13 cellular contexts compared by ENCODE assay signal in the genomic region with DNA sequence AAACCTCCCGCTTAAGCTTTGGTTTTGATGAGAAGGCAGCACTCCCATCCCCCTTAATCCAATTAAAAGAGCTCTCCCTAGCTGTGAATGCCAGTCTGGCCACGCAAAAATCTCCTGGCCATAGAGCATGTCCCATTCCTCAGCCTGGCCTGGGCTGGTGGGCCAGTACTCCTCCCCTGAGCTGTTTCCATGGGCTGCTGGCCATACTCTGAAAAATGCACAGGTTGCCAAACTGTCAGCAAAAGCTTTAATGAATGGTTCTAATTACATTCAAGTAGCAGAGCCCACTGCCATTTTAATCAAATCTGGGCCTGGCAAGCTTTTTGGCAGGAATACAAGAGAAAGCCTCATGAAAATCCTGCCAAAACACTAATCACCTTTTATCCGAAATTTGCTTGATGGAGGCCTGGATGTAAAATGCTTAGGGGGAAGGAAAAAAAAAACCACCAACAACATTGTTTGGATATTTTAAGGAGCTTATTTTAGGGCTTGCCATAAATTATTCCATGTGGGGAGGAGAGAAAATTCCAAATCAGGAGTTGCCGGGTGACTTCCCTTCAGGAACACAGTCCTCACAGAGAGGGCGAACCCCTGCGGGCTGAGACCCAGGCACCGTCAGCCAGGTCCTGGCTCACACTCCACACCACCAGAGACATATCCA.
DNase-seq lines count a peak whose midpoint lies in the region; ATAC-seq and TF ChIP-seq lines count a peak whose summit lies in the region.
"Had no signal": no experiment of that assay in that cellular context is flagged by ENCODE, and none has a peak within 500 bp of the region (broad histone marks: within the 10 kb centered on the region; RNA-seq: fewer than 3 reads in every experiment).

No MANE protein-coding gene starts in this region.

- in situ Hi-C loops in astrocyte of the cerebellum (cut with HindIII; ENCODE audit: low sequenced_read_pairs) = no loop called here

- H3K4me3 ChIP-seq in astrocyte of the cerebellum (ENCODE audit: low read depth, low read length) = no peak overlapping the region
- peak overlapping the region in 1 of 2 donors; percentile 7 for H3K4me3 ChIP-seq in muscle layer of colon (ENCODE audit: low read depth in 1 of 2, low read length in 2 of 2)
- H3K4me3 ChIP-seq: A549, heart right ventricle, lower lobe of right lung, suprapubic skin had no signal

- intact Hi-C loops in left cardiac atrium (cut with DNase I) (no loop called here), left ventricle myocardium superior (cut with micrococcal nuclease) (no loop called here)

- TF ChIP-seq CTCF in astrocyte of the cerebellum (IDR thresholded peaks at IDR 0.05; ENCODE audit: low read depth, low read length, missing control alignments) = no peak

- ATAC-seq in left cardiac atrium (peak; percentile 50 to 72), left ventricle myocardium superior (no peak), GM18868 (IDR thresholded peaks at IDR 0.05; ENCODE audit: unreplicated experiment) (no peak)
- ATAC-seq: A549, lower lobe of right lung had no signal

- H3K36me3 ChIP-seq in muscle layer of colon (ENCODE audit: insufficient read depth, low read length) = no peaks in the 10 kb centered on the region
- H3K36me3 ChIP-seq: heart right ventricle, lower lobe of right lung, suprapubic skin had no signal

- H3K27ac ChIP-seq in muscle layer of colon (ENCODE audit: low read depth, low read length) = peak overlapping the region; percentile 52
- H3K27ac ChIP-seq: A549, heart right ventricle, lower lobe of right lung, suprapubic skin had no signal

- no peaks in the 10 kb centered on the region for H3K9me3 ChIP-seq in muscle layer of colon (ENCODE audit: low read length)
- H3K9me3 ChIP-seq: A549, lower lobe of right lung, suprapubic skin had no signal

- no peaks in the 10 kb centered on the region for H3K27me3 ChIP-seq in muscle layer of colon (ENCODE audit: control insufficient read depth in 1 of 2, insufficient read depth in 2 of 2, low read length in 2 of 2)
- H3K27me3 ChIP-seq: heart right ventricle, suprapubic skin had no signal

- DNase-seq in left cardiac atrium = no peak
- no peak for DNase-seq in left ventricle myocardium superior
- DNase-seq in astrocyte of the cerebellum (ENCODE audit: low read depth) = peak; percentile 45
- no peak for DNase-seq in hepatic stellate cell (ENCODE audit: low spot score)
- no peak for DNase-seq in kidney tubule cell (ENCODE audit: low spot score)
- DNase-seq in effector CD8-positive, alpha-beta T cell (lab: John Stamatoyannopoulos, UW) = no peak
- DNase-seq: heart right ventricle, KG1, lower lobe of right lung had no signal

- peaks cover 26% of the 10 kb centered on the region for H3K4me1 ChIP-seq in muscle layer of colon (ENCODE audit: insufficient read depth, low read length)
- H3K4me1 ChIP-seq: A549, lower lobe of right lung, suprapubic skin had no signal

- H3K9ac ChIP-seq in muscle layer of colon (ENCODE audit: low read length) = no peak overlapping the region

Comparison
In these comparisons a context has a peak if more than half of its experiments do, and no peak if none do; other contexts are left out.
1. ATAC-seq: peak in left cardiac atrium (2 of 2); none in left ventricle myocardium superior (single experiment) and GM18868 (single experiment).